ENCODE assay signal across 2 cellular contexts in the genomic region with DNA sequence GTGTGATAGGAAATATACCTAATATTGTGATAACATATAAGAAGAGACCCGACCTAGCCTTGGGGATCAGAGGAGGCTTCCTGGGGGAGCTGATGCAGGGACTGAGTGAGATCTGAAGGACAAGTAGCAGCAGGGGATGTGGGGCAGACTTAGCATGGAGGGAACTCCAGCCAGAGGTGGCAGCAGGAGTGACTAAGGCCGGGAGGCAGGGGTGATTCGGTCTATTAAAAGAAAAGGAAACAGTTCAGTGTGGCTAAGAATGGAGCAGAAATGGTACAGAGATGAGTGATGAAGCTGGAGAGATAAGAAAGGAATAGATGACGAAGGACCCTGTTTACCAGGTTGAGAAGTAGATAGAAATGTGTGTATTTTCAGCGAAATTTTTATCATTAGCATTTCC.
TF ChIP-seq lines count a peak whose summit lies in the region.

No MANE protein-coding gene starts in this region.

TF ChIP-seq in SK-N-SH, 30 proteins besides CTCF, POLR2A, EP300 and RAD21 (continued from another document):
- TF ChIP-seq, protein P1, sequence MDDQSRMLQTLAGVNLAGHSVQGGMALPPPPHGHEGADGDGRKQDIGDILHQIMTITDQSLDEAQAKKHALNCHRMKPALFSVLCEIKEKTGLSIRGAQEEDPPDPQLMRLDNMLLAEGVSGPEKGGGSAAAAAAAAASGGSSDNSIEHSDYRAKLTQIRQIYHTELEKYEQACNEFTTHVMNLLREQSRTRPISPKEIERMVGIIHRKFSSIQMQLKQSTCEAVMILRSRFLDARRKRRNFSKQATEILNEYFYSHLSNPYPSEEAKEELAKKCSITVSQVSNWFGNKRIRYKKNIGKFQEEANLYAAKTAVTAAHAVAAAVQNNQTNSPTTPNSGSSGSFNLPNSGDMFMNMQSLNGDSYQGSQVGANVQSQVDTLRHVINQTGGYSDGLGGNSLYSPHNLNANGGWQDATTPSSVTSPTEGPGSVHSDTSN (IDR thresholded peaks at IDR 0.05): no peak
- TF ChIP-seq, protein P2, sequence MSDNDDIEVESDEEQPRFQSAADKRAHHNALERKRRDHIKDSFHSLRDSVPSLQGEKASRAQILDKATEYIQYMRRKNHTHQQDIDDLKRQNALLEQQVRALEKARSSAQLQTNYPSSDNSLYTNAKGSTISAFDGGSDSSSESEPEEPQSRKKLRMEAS (IDR thresholded peaks at IDR 0.05; ENCODE audit: low read depth): no peak
- no peak for TF ChIP-seq GABPA (IDR thresholded peaks at IDR 0.05; ENCODE audit: low read depth)
- TF ChIP-seq RCOR1 (IDR thresholded peaks at IDR 0.05; ENCODE audit: low read length): no peak
- no peak for TF ChIP-seq JUND (IDR thresholded peaks at IDR 0.05)
- TF ChIP-seq RFX5 (IDR thresholded peaks at IDR 0.05; ENCODE audit: low read length): no peak
- TF ChIP-seq, protein P3, sequence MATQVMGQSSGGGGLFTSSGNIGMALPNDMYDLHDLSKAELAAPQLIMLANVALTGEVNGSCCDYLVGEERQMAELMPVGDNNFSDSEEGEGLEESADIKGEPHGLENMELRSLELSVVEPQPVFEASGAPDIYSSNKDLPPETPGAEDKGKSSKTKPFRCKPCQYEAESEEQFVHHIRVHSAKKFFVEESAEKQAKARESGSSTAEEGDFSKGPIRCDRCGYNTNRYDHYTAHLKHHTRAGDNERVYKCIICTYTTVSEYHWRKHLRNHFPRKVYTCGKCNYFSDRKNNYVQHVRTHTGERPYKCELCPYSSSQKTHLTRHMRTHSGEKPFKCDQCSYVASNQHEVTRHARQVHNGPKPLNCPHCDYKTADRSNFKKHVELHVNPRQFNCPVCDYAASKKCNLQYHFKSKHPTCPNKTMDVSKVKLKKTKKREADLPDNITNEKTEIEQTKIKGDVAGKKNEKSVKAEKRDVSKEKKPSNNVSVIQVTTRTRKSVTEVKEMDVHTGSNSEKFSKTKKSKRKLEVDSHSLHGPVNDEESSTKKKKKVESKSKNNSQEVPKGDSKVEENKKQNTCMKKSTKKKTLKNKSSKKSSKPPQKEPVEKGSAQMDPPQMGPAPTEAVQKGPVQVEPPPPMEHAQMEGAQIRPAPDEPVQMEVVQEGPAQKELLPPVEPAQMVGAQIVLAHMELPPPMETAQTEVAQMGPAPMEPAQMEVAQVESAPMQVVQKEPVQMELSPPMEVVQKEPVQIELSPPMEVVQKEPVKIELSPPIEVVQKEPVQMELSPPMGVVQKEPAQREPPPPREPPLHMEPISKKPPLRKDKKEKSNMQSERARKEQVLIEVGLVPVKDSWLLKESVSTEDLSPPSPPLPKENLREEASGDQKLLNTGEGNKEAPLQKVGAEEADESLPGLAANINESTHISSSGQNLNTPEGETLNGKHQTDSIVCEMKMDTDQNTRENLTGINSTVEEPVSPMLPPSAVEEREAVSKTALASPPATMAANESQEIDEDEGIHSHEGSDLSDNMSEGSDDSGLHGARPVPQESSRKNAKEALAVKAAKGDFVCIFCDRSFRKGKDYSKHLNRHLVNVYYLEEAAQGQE (IDR thresholded peaks at IDR 0.05; ENCODE audit: low read depth, low read length): no peak
- TF ChIP-seq, protein P4, sequence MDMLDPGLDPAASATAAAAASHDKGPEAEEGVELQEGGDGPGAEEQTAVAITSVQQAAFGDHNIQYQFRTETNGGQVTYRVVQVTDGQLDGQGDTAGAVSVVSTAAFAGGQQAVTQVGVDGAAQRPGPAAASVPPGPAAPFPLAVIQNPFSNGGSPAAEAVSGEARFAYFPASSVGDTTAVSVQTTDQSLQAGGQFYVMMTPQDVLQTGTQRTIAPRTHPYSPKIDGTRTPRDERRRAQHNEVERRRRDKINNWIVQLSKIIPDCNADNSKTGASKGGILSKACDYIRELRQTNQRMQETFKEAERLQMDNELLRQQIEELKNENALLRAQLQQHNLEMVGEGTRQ (IDR thresholded peaks at IDR 0.05; ENCODE audit: borderline replicate concordance, low read depth, low read length): no peak
- no peak for TF ChIP-seq FOXJ3 (CRISPR knock-in tag; IDR thresholded peaks at IDR 0.05)
- TF ChIP-seq FOSL2 (IDR thresholded peaks at IDR 0.05; ENCODE audit: borderline replicate concordance, low read depth): no peak
- TF ChIP-seq NFIC (IDR thresholded peaks at IDR 0.05; ENCODE audit: borderline replicate concordance): no peak
- TF ChIP-seq SIN3A (IDR thresholded peaks at IDR 0.05; ENCODE audit: borderline replicate concordance, low read depth, low read length): no peak

TF ChIP-seq in SK-N-SH treated with all-trans-retinoic acid at 6 μM for 48 hours, 23 proteins besides CTCF, POLR2A, EP300 and RAD21 (continued from another document):
- no peak for TF ChIP-seq PPARA (CRISPR knock-in tag; IDR thresholded peaks at IDR 0.05; ENCODE audit: borderline replicate concordance)
- TF ChIP-seq ZNF70 (CRISPR knock-in tag; IDR thresholded peaks at IDR 0.05): no peak
- TF ChIP-seq, protein P5, sequence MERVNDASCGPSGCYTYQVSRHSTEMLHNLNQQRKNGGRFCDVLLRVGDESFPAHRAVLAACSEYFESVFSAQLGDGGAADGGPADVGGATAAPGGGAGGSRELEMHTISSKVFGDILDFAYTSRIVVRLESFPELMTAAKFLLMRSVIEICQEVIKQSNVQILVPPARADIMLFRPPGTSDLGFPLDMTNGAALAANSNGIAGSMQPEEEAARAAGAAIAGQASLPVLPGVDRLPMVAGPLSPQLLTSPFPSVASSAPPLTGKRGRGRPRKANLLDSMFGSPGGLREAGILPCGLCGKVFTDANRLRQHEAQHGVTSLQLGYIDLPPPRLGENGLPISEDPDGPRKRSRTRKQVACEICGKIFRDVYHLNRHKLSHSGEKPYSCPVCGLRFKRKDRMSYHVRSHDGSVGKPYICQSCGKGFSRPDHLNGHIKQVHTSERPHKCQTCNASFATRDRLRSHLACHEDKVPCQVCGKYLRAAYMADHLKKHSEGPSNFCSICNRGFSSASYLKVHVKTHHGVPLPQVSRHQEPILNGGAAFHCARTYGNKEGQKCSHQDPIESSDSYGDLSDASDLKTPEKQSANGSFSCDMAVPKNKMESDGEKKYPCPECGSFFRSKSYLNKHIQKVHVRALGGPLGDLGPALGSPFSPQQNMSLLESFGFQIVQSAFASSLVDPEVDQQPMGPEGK (CRISPR knock-in tag; IDR thresholded peaks at IDR 0.05; ENCODE audit: borderline replicate concordance): no peak
- TF ChIP-seq ZNF8 (CRISPR knock-in tag; IDR thresholded peaks at IDR 0.05): no peak
- no peak for TF ChIP-seq ZC3H10 (CRISPR knock-in tag; IDR thresholded peaks at IDR 0.05)
- TF ChIP-seq, protein P6, sequence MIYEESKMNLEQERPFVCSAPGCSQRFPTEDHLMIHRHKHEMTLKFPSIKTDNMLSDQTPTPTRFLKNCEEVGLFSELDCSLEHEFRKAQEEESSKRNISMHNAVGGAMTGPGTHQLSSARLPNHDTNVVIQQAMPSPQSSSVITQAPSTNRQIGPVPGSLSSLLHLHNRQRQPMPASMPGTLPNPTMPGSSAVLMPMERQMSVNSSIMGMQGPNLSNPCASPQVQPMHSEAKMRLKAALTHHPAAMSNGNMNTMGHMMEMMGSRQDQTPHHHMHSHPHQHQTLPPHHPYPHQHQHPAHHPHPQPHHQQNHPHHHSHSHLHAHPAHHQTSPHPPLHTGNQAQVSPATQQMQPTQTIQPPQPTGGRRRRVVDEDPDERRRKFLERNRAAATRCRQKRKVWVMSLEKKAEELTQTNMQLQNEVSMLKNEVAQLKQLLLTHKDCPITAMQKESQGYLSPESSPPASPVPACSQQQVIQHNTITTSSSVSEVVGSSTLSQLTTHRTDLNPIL (CRISPR knock-in tag; IDR thresholded peaks at IDR 0.05; ENCODE audit: low read depth): no peak
- TF ChIP-seq TOX (CRISPR knock-in tag; IDR thresholded peaks at IDR 0.05; ENCODE audit: borderline replicate concordance): no peak
- TF ChIP-seq ARNTL (CRISPR knock-in tag; IDR thresholded peaks at IDR 0.05; ENCODE audit: borderline replicate concordance, low read depth): no peak
- no peak for TF ChIP-seq RARB (CRISPR knock-in tag; IDR thresholded peaks at IDR 0.05)
- no peak for TF ChIP-seq GLIS3 (CRISPR knock-in tag; IDR thresholded peaks at IDR 0.05)
- no peak for TF ChIP-seq BACH2 (CRISPR knock-in tag; IDR thresholded peaks at IDR 0.05; ENCODE audit: borderline replicate concordance)
TF ChIP-seq in SK-N-SH treated with all-trans-retinoic acid at 6 μM for 48 hours: peak in this region for 0.
